11 cellular contexts compared by ENCODE assay signal in genomic region chr12:67070307-67070600, GRCh38.
DNase-seq lines count a peak whose midpoint lies in the region; ATAC-seq and TF ChIP-seq lines count a peak whose summit lies in the region.
"Had no signal": no experiment of that assay in that cellular context is flagged by ENCODE, and none has a peak within 500 bp of the region (broad histone marks: within the 10 kb centered on the region; RNA-seq: fewer than 3 reads in every experiment).

No MANE protein-coding gene starts in this region.

- no peaks in the 10 kb centered on the region for H3K9me3 Mint-ChIP-seq in activated T-cell treated with anti-CD3 and anti-CD28 coated beads, Interleukin-2, amount 50 U/mL, for 24 hours

- intact Hi-C loops in left ventricle myocardium inferior (cut with micrococcal nuclease) (no loop called here), cardiac septum (cut with DNase I) (no loop called here)

- peak overlapping the region; percentile 75 for H3K4me3 Mint-ChIP-seq in activated T-cell treated with anti-CD3 and anti-CD28 coated beads, Interleukin-2, amount 50 U/mL, for 24 hours

- peaks cover 73% of the 10 kb centered on the region for H3K27me3 Mint-ChIP-seq in activated T-cell treated with anti-CD3 and anti-CD28 coated beads, Interleukin-2, amount 50 U/mL, for 24 hours

- no peak overlapping the region for H3K27ac ChIP-seq in left ventricle myocardium inferior (replicated peaks)

- peaks cover 58% of the 10 kb centered on the region for H3K27me3 ChIP-seq in left ventricle myocardium inferior (ENCODE audit: low read depth)
- H3K27me3 ChIP-seq in iPS-15b (ENCODE audit: control insufficient read depth, insufficient read depth, low read length), result peaks cover 29% of the 10 kb centered on the region
- H3K27me3 ChIP-seq: Peyer's patch had no signal

- ATAC-seq in stimulated activated naive CD8-positive, alpha-beta T cell treated with anti-CD3 and anti-CD28 coated beads, Interleukin-15, Interleukin-2, amounts not matched to agents 100 U/mL and 50 U/mL, for 24 hours, result no peak
- no peak for ATAC-seq in HG03280 (IDR thresholded peaks at IDR 0.05; ENCODE audit: unreplicated experiment)

- H3K4me1 ChIP-seq in left ventricle myocardium inferior, result peaks cover 18% of the 10 kb centered on the region
- peaks cover 7% of the 10 kb centered on the region for H3K4me1 ChIP-seq in iPS-15b (ENCODE audit: control insufficient read depth, insufficient read depth, low read length)

- H3K27ac Mint-ChIP-seq in activated T-cell treated with anti-CD3 and anti-CD28 coated beads, Interleukin-2, amount 50 U/mL, for 24 hours, result peak overlapping the region; percentile 55

- H3K9me3 ChIP-seq in left ventricle myocardium inferior (replicated peaks), result no peaks in the 10 kb centered on the region
- no peaks in the 10 kb centered on the region for H3K9me3 ChIP-seq in iPS-15b (ENCODE audit: control insufficient read depth, insufficient read depth, low read length)
- H3K9me3 ChIP-seq: Peyer's patch, suprapubic skin had no signal

- no peak for TF ChIP-seq CTCF in left ventricle myocardium inferior (IDR thresholded peaks at IDR 0.05; ENCODE audit: borderline replicate concordance)

- no peak overlapping the region for H3K9ac ChIP-seq in iPS-15b (ENCODE audit: low read depth, low read length)

- DNase-seq in left ventricle myocardium inferior (no peak), cardiac septum (ENCODE audit: low spot score) (no peak), COLO829 (ENCODE audit: low spot score) (no peak), kidney glomerular epithelial cell (lab: John Stamatoyannopoulos, UW) (no peak)
- DNase-seq in activated T-cell treated with anti-CD3 and anti-CD28 coated beads, Interleukin-2, amount 50 U/mL, for 24 hours, result peak; percentile 34
- DNase-seq in stimulated activated naive CD8-positive, alpha-beta T cell treated with anti-CD3 and anti-CD28 coated beads, Interleukin-15, Interleukin-2, amounts not matched to agents 100 U/mL and 50 U/mL, for 24 hours, result peak; percentile 16
- DNase-seq: effector CD4-positive, alpha-beta T cell had no signal

- H3K36me3 ChIP-seq in left ventricle myocardium inferior (no peaks in the 10 kb centered on the region), iPS-15b (ENCODE audit: control insufficient read depth, insufficient read depth, low read length) (no peaks in the 10 kb centered on the region)
- H3K36me3 ChIP-seq: Peyer's patch, suprapubic skin had no signal

- peak overlapping the region; percentile 72 for H3K4me3 ChIP-seq in left ventricle myocardium inferior
- H3K4me3 ChIP-seq in iPS-15b (ENCODE audit: low read depth, low read length), result peak overlapping the region; percentile 71

- no peaks in the 10 kb centered on the region for H3K36me3 Mint-ChIP-seq in activated T-cell treated with anti-CD3 and anti-CD28 coated beads, Interleukin-2, amount 50 U/mL, for 24 hours (ENCODE audit: low read depth)

- peaks cover 21% of the 10 kb centered on the region for H3K4me1 Mint-ChIP-seq in activated T-cell treated with anti-CD3 and anti-CD28 coated beads, Interleukin-2, amount 50 U/mL, for 24 hours (ENCODE audit: low read depth)

Comparison
In these comparisons a context has a peak if more than half of its experiments do, and no peak if none do; other contexts are left out.
1. DNase-seq: peak in activated T-cell treated with anti-CD3 and anti-CD28 coated beads, Interleukin-2, amount 50 U/mL, for 24 hours (single experiment) and stimulated activated naive CD8-positive, alpha-beta T cell treated with anti-CD3 and anti-CD28 coated beads, Interleukin-15, Interleukin-2, amounts not matched to agents 100 U/mL and 50 U/mL, for 24 hours (single experiment); none in left ventricle myocardium inferior (single experiment), cardiac septum (single experiment), COLO829 (single experiment) and kidney glomerular epithelial cell (single experiment).